ENCODE assay signal across 8 cellular contexts in genomic region chr6:6712258-6712978, GRCh38.
A peak's percentile ranks its signal among the peaks of the same experiment; 100 is the strongest.
DNase-seq lines count a peak whose midpoint lies in the region; ATAC-seq, FAIRE-seq and TF ChIP-seq lines count a peak whose summit lies in the region.

No MANE protein-coding gene starts in this region.

- POLR2A ChIA-PET in activated CD8-positive, alpha-beta T cell treated with anti-CD3 and anti-CD28 coated beads, Interleukin-2, amount 10 ng/mL, durations not matched to agents 7 days and 5 days (lab: Charles Lee) = no interaction called here

- no peaks in the 10 kb centered on the region for H3K9me3 ChIP-seq in right lobe of liver

- H3K4me3 Mint-ChIP-seq in activated CD8-positive, alpha-beta T cell treated with anti-CD3 and anti-CD28 coated beads, Interleukin-2, amount 10 ng/mL, durations not matched to agents 7 days and 5 days = peak overlapping the region; percentile 37

- FAIRE-seq in frontal cortex (lab: Jason Lieb, UNC) = no peak

- H3K27me3 ChIP-seq in right lobe of liver = no peaks in the 10 kb centered on the region

- peaks cover 20% of the 10 kb centered on the region for H3K27me3 Mint-ChIP-seq in activated CD8-positive, alpha-beta T cell treated with anti-CD3 and anti-CD28 coated beads, Interleukin-2, amount 10 ng/mL, durations not matched to agents 7 days and 5 days (ENCODE audit: low read depth)

- TF ChIP-seq POLR2A in right lobe of liver (IDR thresholded peaks at IDR 0.05) = no peak

- peak overlapping the region in 1 of 3 donors; percentile 5 for H3K4me3 ChIP-seq in right lobe of liver

- DNase-seq in Daoy (ENCODE audit: low read depth) = peak; percentile 83
- DNase-seq in activated CD8-positive, alpha-beta T cell treated with anti-CD3 and anti-CD28 coated beads, Interleukin-2, amount 10 ng/mL, durations not matched to agents 7 days and 5 days = no peak
- peak; percentile 68 to 84 (median 78) for DNase-seq in right lobe of liver
- no peak for DNase-seq in NCI-H187 treated with DMSO at 0.1 percent for 48 hours (lab: John Stamatoyannopoulos, UW)
- no peak for DNase-seq in frontal cortex (ENCODE audit: low spot score in 2 of 2)

- peak; percentile 18 to 49 (median 24) for TF ChIP-seq CTCF in right lobe of liver (IDR thresholded peaks at IDR 0.05)

- intact Hi-C loops in right lobe of liver (cut with DNase I) = no loop called here

- CTCF ChIA-PET in activated CD8-positive, alpha-beta T cell treated with anti-CD3 and anti-CD28 coated beads, Interleukin-2, amount 10 ng/mL, durations not matched to agents 7 days and 5 days (lab: Charles Lee) = interaction anchor here (1.4 to 2.1 kb wide), 3 partner anchors 9 to 16 kb away, joined by 3 to 9 read pairs (median 6); no protein-coding TSS in a partner anchor

- 25% methylated on average over 11 of the region's 15 CpGs for WGBS in right lobe of liver (ENCODE audit: insufficient coverage, low coverage, low lambda C conversion rate, missing lambda C conversion rate)

- peak overlapping the region; percentile 88 for H3K27ac Mint-ChIP-seq in activated CD8-positive, alpha-beta T cell treated with anti-CD3 and anti-CD28 coated beads, Interleukin-2, amount 10 ng/mL, durations not matched to agents 7 days and 5 days

- H3K27ac ChIP-seq in right lobe of liver = peak overlapping the region; percentile 59 to 83 (median 81)

- ATAC-seq in HG03442 (IDR thresholded peaks at IDR 0.05; ENCODE audit: unreplicated experiment) (peak; percentile 9), right lobe of liver (peak; percentile 85 to 92 (median 88)), HG03108 (IDR thresholded peaks at IDR 0.05; ENCODE audit: unreplicated experiment) (no peak), GM18861 (IDR thresholded peaks at IDR 0.05; ENCODE audit: unreplicated experiment) (no peak)
- ATAC-seq in activated CD8-positive, alpha-beta T cell treated with anti-CD3 and anti-CD28 coated beads, Interleukin-2, amount 10 ng/mL, durations not matched to agents 7 days and 5 days = peak; percentile 38

- H3K36me3 ChIP-seq in right lobe of liver = no peaks in the 10 kb centered on the region

- peaks cover 3% of the 10 kb centered on the region for H3K36me3 Mint-ChIP-seq in activated CD8-positive, alpha-beta T cell treated with anti-CD3 and anti-CD28 coated beads, Interleukin-2, amount 10 ng/mL, durations not matched to agents 7 days and 5 days (ENCODE audit: low read depth)

- peaks cover 0 to 14% (median 5%) of the 10 kb centered on the region in 4 donors for H3K4me1 ChIP-seq in right lobe of liver

- no peaks in the 10 kb centered on the region for H3K9me3 Mint-ChIP-seq in activated CD8-positive, alpha-beta T cell treated with anti-CD3 and anti-CD28 coated beads, Interleukin-2, amount 10 ng/mL, durations not matched to agents 7 days and 5 days (ENCODE audit: insufficient read depth)

- H3K4me1 Mint-ChIP-seq in activated CD8-positive, alpha-beta T cell treated with anti-CD3 and anti-CD28 coated beads, Interleukin-2, amount 10 ng/mL, durations not matched to agents 7 days and 5 days (ENCODE audit: low read depth) = peaks cover 41% of the 10 kb centered on the region

Comparison
In these comparisons a context has a peak if more than half of its experiments do, and no peak if none do; other contexts are left out.
1. DNase-seq: peak in Daoy (single experiment) and right lobe of liver (3 of 3); none in activated CD8-positive, alpha-beta T cell treated with anti-CD3 and anti-CD28 coated beads, Interleukin-2, amount 10 ng/mL, durations not matched to agents 7 days and 5 days (single experiment), NCI-H187 treated with DMSO at 0.1 percent for 48 hours (single experiment) and frontal cortex (0 of 2).
2. ATAC-seq: peak in HG03442 (single experiment), activated CD8-positive, alpha-beta T cell treated with anti-CD3 and anti-CD28 coated beads, Interleukin-2, amount 10 ng/mL, durations not matched to agents 7 days and 5 days (single experiment) and right lobe of liver (4 of 4); none in HG03108 (single experiment) and GM18861 (single experiment).